8 cellular contexts compared by ENCODE assay signal in the genomic region with DNA sequence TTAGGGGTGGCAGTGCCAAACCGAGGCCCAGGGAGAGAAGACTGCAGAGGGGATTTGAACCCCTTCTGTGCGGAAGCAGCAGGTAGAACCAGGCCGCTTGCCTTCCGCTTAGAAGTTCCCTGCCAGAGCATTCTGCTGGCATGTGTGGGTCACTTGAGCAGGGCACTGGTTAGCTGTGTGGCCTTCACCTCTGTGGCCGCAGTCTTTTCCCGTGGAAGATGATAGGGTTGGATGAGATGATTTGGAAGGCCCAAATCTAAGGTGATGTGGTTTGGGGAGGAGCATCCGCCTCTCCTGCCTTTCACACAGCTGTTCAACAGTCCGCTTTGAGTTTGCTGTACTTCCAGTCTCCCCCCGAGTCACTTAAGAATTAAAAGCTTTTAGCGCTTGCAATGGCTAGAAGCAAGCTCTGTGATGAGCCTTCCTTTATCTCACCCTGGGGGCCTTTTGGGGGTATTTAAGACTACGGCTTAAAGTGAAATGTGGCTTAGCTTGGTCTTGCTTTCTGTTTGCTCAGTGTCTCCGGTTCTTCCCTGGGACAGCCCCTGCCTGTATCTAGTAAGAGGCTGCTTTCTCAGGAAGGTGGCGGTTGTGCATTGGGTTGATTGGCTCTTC. TPM values are rescaled to one million over a fixed set of nuclear protein-coding genes. Genes with fewer than 3 reads are reported as not detected.
DNase-seq lines count a peak whose midpoint lies in the region; ATAC-seq, FAIRE-seq and TF ChIP-seq lines count a peak whose summit lies in the region.

No MANE protein-coding gene starts in this region.

- WGBS in SK-N-SH (ENCODE audit: low lambda C conversion rate) = 17% methylated on average over 13 of the region's 13 CpGs
- 0% methylated on average over 13 of the region's 13 CpGs for WGBS in GM12878 (ENCODE audit: insufficient coverage, insufficient replicate concordance, low lambda C conversion rate, missing lambda C conversion rate)

- no peak for FAIRE-seq in GM12878 (lab: Jason Lieb, UNC)

- CTCF ChIA-PET in SK-N-SH (lab: Yijun Ruan, JAX) (interaction anchor here (0.7 to 1.5 kb wide), 9 partner anchors 20 to 1060 kb away, joined by 3 to 4 read pairs (median 3); no protein-coding TSS in a partner anchor), GM12878 (lab: Yijun Ruan, JAX) (interaction anchor here (0.9 to 2.0 kb wide), 13 partner anchors 10 to 1060 kb away, joined by 3 to 8 read pairs (median 3); no protein-coding TSS in a partner anchor)

- H3K9ac ChIP-seq in SK-N-SH (peak overlapping the region; percentile 81), GM12878 (ENCODE audit: control insufficient read depth, insufficient read depth, low read length) (peak overlapping the region; percentile 94)

- peaks cover 30% of the 10 kb centered on the region for H3K79me2 ChIP-seq in SK-N-SH (ENCODE audit: insufficient read depth)
- H3K79me2 ChIP-seq in GM12878 (ENCODE audit: control insufficient read depth, insufficient read depth, low read length) = peaks cover 46% of the 10 kb centered on the region

- TF ChIP-seq RAD21 in SK-N-SH (IDR thresholded peaks at IDR 0.05; ENCODE audit: low read length) (no peak), GM12878 (IDR thresholded peaks at IDR 0.05; ENCODE audit: insufficient read depth, low read depth, low read length) (no peak)

- ATAC-seq in GM18870 (IDR thresholded peaks at IDR 0.05; ENCODE audit: unreplicated experiment) (peak; percentile 34), HG03108 (IDR thresholded peaks at IDR 0.05; ENCODE audit: unreplicated experiment) (peak; percentile 44), GM12878 (peak; percentile 66), left lobe of liver (peak; percentile 60)

- H3K4me3 ChIP-seq in SK-N-SH (ENCODE audit: low read depth in 2 of 2, low read length in 1 of 2) (peak overlapping the region; percentile 91 to 94), GM12878 (peak overlapping the region; percentile 97)

- SMC1A ChIA-PET in GM12878 (lab: Charles Lee; ENCODE audit: uncharacterized antibody, unreplicated experiment) = interaction anchor here (0.8 to 2.4 kb wide), 16 partner anchors 8 to 132 kb away, joined by 3 to 10 read pairs (median 4); no protein-coding TSS in a partner anchor

- H3K36me3 ChIP-seq in SK-N-SH (replicated peaks in 1 of 2; ENCODE audit: control insufficient read depth in 1 of 2, insufficient read depth in 2 of 2, low read length in 1 of 2) (peaks cover 2 to 23% of the 10 kb centered on the region in 2 experiments), GM12878 (ENCODE audit: control insufficient read depth in 2 of 2, insufficient read depth in 2 of 2, low read length in 1 of 2) (peaks cover 2 to 17% of the 10 kb centered on the region in 2 experiments; a peak in 2 of 4 replicates)

- H3K27me3 ChIP-seq in SK-N-SH (ENCODE audit: insufficient read depth) (no peaks in the 10 kb centered on the region), GM12878 (replicated peaks in 1 of 2; ENCODE audit: control insufficient read depth in 2 of 2, insufficient read depth in 2 of 2, low read length in 1 of 2) (no peaks in the 10 kb centered on the region)

- DNase-seq in ACHN = peak; percentile 6
- no peak for DNase-seq in SK-N-SH
- DNase-seq in GM12878 (ENCODE audit: low read depth, low spot score) = peak; percentile 31
- DNase-seq in left lobe of liver (ENCODE audit: low spot score) = no peak
- DNase-seq in stimulated activated CD4-positive, alpha-beta T cell treated with anti-CD3 and anti-CD28 coated beads, TNF-alpha, amount 100 ng/mL, for 1 hour (ENCODE audit: low read depth in 3 of 3, low spot score in 1 of 3) = peak in 2 of 3 donors; percentile 6 to 21
- no peak for DNase-seq in dedifferentiated amniotic fluid mesenchymal stem cell (ENCODE audit: extremely low spot score)

- POLR2A ChIA-PET in SK-N-SH (lab: Yijun Ruan, JAX) = interaction anchor here (0.7 to 1.8 kb wide), 9 partner anchors 10 to 426 kb away, joined by 3 to 9 read pairs (median 3); no protein-coding TSS in a partner anchor
- POLR2A ChIA-PET in GM12878 (lab: Charles Lee) = interaction anchor here (0.5 to 2.3 kb wide), 12 partner anchors 9 to 132 kb away, joined by 3 to 11 read pairs (median 3); a partner anchor contains a TSS

- H2AFZ ChIP-seq in SK-N-SH (ENCODE audit: low read depth) = peak overlapping the region; percentile 80
- H2AFZ ChIP-seq in GM12878 (ENCODE audit: control insufficient read depth, low read depth, low read length) = peak overlapping the region; percentile 49

- no peaks in the 10 kb centered on the region for H3K9me2 ChIP-seq in SK-N-SH

- H4K20me1 ChIP-seq in SK-N-SH (ENCODE audit: insufficient read depth) (no peaks in the 10 kb centered on the region), GM12878 (ENCODE audit: control insufficient read depth, insufficient read depth) (no peaks in the 10 kb centered on the region)

- intact Hi-C loops in GM12878 (cut with micrococcal nuclease; ENCODE audit: unreplicated experiment) = loop anchor here (5.0 kb wide), 1 partner anchor 124 kb away; no protein-coding TSS in a partner anchor

- H3K4me2 ChIP-seq in SK-N-SH (peak overlapping the region; percentile 94), GM12878 (ENCODE audit: control insufficient read depth, insufficient read depth) (peak overlapping the region; percentile 83)

- peaks cover 3% of the 10 kb centered on the region for H3F3A ChIP-seq in SK-N-SH (replicated peaks; ENCODE audit: insufficient read depth)

- H3K4me1 ChIP-seq in SK-N-SH (ENCODE audit: control insufficient read depth in 1 of 2, insufficient read depth in 2 of 2, low read depth in 1 of 2, low read length in 1 of 2) (peaks cover 4 to 13% of the 10 kb centered on the region in 2 experiments; a peak in 2 of 4 replicates), GM12878 (ENCODE audit: control insufficient read depth, insufficient read depth, low read length) (peaks cover 5% of the 10 kb centered on the region)

- H3K27ac ChIP-seq in SK-N-SH (ENCODE audit: low read depth in 2 of 2, low read length in 1 of 2) (peak overlapping the region; percentile 67 to 76), GM12878 (ENCODE audit: control insufficient read depth, insufficient read depth) (peak overlapping the region; percentile 94)

- TF ChIP-seq CTCF in SK-N-SH (IDR thresholded peaks at IDR 0.05) = no peak
- no peak for TF ChIP-seq CTCF in GM12878 (IDR thresholded peaks at IDR 0.05 in 2 of 3, conservative IDR thresholded peaks at IDR 0.05 in 1 of 3; ENCODE audit: control insufficient read depth in 2 of 3, extremely low read depth in 1 of 3, insufficient read depth in 1 of 3, low read depth in 3 of 3, low read length in 3 of 3)

- RAD21 ChIA-PET in GM12878 (lab: Charles Lee; ENCODE audit: unreplicated experiment) = interaction anchor here (0.7 to 2.6 kb wide), 9 partner anchors 20 to 132 kb away, joined by 3 to 12 read pairs (median 4); no protein-coding TSS in a partner anchor

- H3K9me3 ChIP-seq in SK-N-SH (no peaks in the 10 kb centered on the region), GM12878 (replicated peaks; ENCODE audit: control insufficient read depth, insufficient read depth, low read length) (no peaks in the 10 kb centered on the region)

- TF ChIP-seq POLR2A in GM12878 (IDR thresholded peaks at IDR 0.05; ENCODE audit: low read depth, low read length) = peak; percentile 19

- TF ChIP-seq EP300 in SK-N-SH (IDR thresholded peaks at IDR 0.05; ENCODE audit: borderline replicate concordance in 1 of 2, low read depth in 1 of 2, low read length in 1 of 2) (no peak), GM12878 (IDR thresholded peaks at IDR 0.05; ENCODE audit: borderline replicate concordance in 1 of 2, control insufficient read depth in 1 of 2, low read depth in 2 of 2, low read length in 2 of 2) (no peak)

- in situ Hi-C loops in ACHN (cut with HindIII; ENCODE audit: low pct_ligation_motif_present, low pct_unique_long_range_greater_than_20kb, low sequenced_read_pairs) = no loop called here
- in situ Hi-C loops in GM12878 (cut with MboI) = no loop called here

- TSS peak; percentile 48 for BruUV-seq in GM12878 (replicated peaks; lab: Mats Ljungman, UMichigan)

TF ChIP-seq in SK-N-SH, 30 proteins besides CTCF, POLR2A, EP300 and RAD21 (continues in another document):
- TF ChIP-seq ELF1 (IDR thresholded peaks at IDR 0.05) = no peak
- TF ChIP-seq, protein P1, sequence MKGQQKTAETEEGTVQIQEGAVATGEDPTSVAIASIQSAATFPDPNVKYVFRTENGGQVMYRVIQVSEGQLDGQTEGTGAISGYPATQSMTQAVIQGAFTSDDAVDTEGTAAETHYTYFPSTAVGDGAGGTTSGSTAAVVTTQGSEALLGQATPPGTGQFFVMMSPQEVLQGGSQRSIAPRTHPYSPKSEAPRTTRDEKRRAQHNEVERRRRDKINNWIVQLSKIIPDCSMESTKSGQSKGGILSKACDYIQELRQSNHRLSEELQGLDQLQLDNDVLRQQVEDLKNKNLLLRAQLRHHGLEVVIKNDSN (IDR thresholded peaks at IDR 0.05; ENCODE audit: borderline replicate concordance, low read depth) = no peak

TF ChIP-seq in GM12878, 131 proteins besides CTCF, POLR2A, EP300 and RAD21 (continues in another document):
- TF ChIP-seq HDAC6 (IDR thresholded peaks at IDR 0.05; ENCODE audit: unreplicated experiment) (no peak), MXI1 (IDR thresholded peaks at IDR 0.05; ENCODE audit: low read depth, low read length) (0 out of 2 replicates have a peak, but pooled peaks have one; percentile 9), MEF2A (IDR thresholded peaks at IDR 0.05; ENCODE audit: insufficient read depth, low read depth, low read length) (no peak), STAT3 (IDR thresholded peaks at IDR 0.05; ENCODE audit: low read depth, low read length) (no peak), BCL11A (IDR thresholded peaks at IDR 0.05; ENCODE audit: low read depth, low read length) (no peak)

RNA-seq across cellular contexts. Expression of a gene that starts 0.7 kb away (rescaled TPM):
- 19.8 and 25.0 TPM in 2 replicates for polyA plus RNA-seq in SK-N-SH (2012; rRNA removed)
- 14.4 and 17.2 TPM in 2 replicates for polyA plus RNA-seq in SK-N-SH (2012; cell fraction: cytosol; rRNA removed)
- polyA plus RNA-seq in SK-N-SH (2012; cell fraction: nucleus; rRNA removed) = 52.7 and 76.0 TPM in 2 replicates
- total RNA-seq in GM12878 (2013; cell fraction: nucleolus; rRNA removed) = 109 and 111 TPM in 2 replicates
- 46.2 and 53.1 TPM in 2 replicates for total RNA-seq in GM12878 (2014; rRNA removed)
- 46.2 and 51.7 TPM in 2 replicates for total RNA-seq in GM12878 (2014; rRNA removed; fragmentation: Illumina TruSeq; extraction: Trizol)
- total RNA-seq in GM12878 (2021) = 55.9 and 56.6 TPM in 2 replicates
- polyA plus RNA-seq in GM12878 (2011; ENCODE audit: low read depth) = 31.0 TPM
- 67.0 and 67.8 TPM in 2 replicates for polyA plus RNA-seq in GM12878 (2011; rRNA removed)
- 57.0 and 58.5 TPM in 2 replicates for polyA plus RNA-seq in GM12878 (2011; cell fraction: cytosol; rRNA removed)
- 116 and 125 TPM in 2 replicates for polyA plus RNA-seq in GM12878 (2011; cell fraction: nucleus; rRNA removed)
- polyA plus RNA-seq in GM12878 (2012) = 44.7 and 48.1 TPM in 2 replicates
- polyA plus RNA-seq in GM12878 (2014; fragmentation: Illumina TruSeq; extraction: Trizol) = 57.5 and 59.1 TPM in 2 replicates
- polyA plus RNA-seq in GM12878 (2014; fragmentation: Nextera tagmentation; extraction: Ambion mirVana) = 1 to 10 TPM; 2.7 to 3.5 TPM
- polyA plus RNA-seq in GM12878 (2014; rRNA removed) = 43.3 and 52.8 TPM in 2 replicates
- polyA plus RNA-seq in GM12878 (2016; fragmentation: Nextera tagmentation; extraction: Ambion mirVana) = 10 to 100 TPM; 31.9 to 34.2 TPM
- 55.4 and 70.0 TPM in 2 replicates for polyA minus RNA-seq in GM12878 (2011; rRNA and poly(A)+ RNA removed)
- polyA minus RNA-seq in GM12878 (2011; cell fraction: cytosol; rRNA and poly(A)+ RNA removed) = 17.1 and 22.4 TPM in 2 replicates
- 26.4 and 35.6 TPM in 2 replicates for polyA minus RNA-seq in GM12878 (2011; cell fraction: nucleus; rRNA and poly(A)+ RNA removed)
- 17.8 TPM for total RNA-seq in left lobe of liver

Comparison
In these comparisons a context has a peak if more than half of its experiments do, and no peak if none do; other contexts are left out.
1. DNase-seq: peak in ACHN (single experiment), GM12878 (single experiment) and stimulated activated CD4-positive, alpha-beta T cell treated with anti-CD3 and anti-CD28 coated beads, TNF-alpha, amount 100 ng/mL, for 1 hour (2 of 3); none in SK-N-SH (single experiment), left lobe of liver (single experiment) and dedifferentiated amniotic fluid mesenchymal stem cell (single experiment).
2. Peak in every context shown above with its lines, with median percentiles within 50 percentile points of each other: ATAC-seq.